14 cellular contexts compared by ENCODE assay signal in the genomic region with DNA sequence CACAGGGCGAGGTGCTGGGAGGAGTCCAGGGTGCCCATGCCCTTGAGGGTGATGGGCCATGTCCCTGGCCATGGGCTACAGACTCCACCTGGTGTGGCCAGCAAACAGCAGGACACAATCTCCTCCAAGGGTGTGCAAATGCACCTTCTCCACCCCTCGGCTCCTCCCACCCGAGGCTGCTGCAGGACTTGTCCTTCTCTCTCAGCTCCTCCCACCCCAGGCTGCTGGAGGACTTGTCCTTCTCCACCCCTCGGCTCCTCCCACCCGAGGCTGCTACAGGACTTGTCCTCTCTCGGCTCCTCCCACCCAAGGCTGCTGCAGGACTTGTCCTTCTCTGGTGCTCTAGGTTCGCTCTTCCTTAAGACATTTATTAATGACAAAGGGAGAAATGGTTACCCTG. TPM values are rescaled to one million over a fixed set of nuclear protein-coding genes. Genes with fewer than 3 reads are reported as not detected.
DNase-seq lines count a peak whose midpoint lies in the region; ATAC-seq, FAIRE-seq and TF ChIP-seq lines count a peak whose summit lies in the region.
"Had no signal": no experiment of that assay in that cellular context is flagged by ENCODE, and none has a peak within 500 bp of the region (broad histone marks: within the 10 kb centered on the region; RNA-seq: fewer than 3 reads in every experiment).

No MANE protein-coding gene starts in this region.

- H2BK5ac ChIP-seq in mesenchymal stem cell (ENCODE audit: low read depth, low read length, poor library complexity, severe bottlenecking) = no peak overlapping the region

- H3K27me3 ChIP-seq in mesenchymal stem cell (ENCODE audit: control insufficient read depth in 1 of 2, insufficient read depth in 1 of 2, low read length in 2 of 2) = peaks cover 0 to 13% of the 10 kb centered on the region in 2 experiments
- H3K27me3 ChIP-seq: BLaER1 had no signal

- H3K23ac ChIP-seq in mesenchymal stem cell (ENCODE audit: low read length in 2 of 2) = no peak overlapping the region

- no peak overlapping the region for H3K18ac ChIP-seq in mesenchymal stem cell (ENCODE audit: low read depth in 1 of 2, low read length in 2 of 2)

- H3K9ac ChIP-seq in mesenchymal stem cell (ENCODE audit: low read length) = no peak overlapping the region
- H3K9ac ChIP-seq: BLaER1, SK-N-SH had no signal

- no peaks in the 10 kb centered on the region for H3K36me3 ChIP-seq in mesenchymal stem cell (ENCODE audit: control insufficient read depth in 1 of 2, insufficient read depth in 2 of 2, low read depth in 1 of 2, low read length in 2 of 2)
- H3K36me3 ChIP-seq: BLaER1 had no signal

- no peak overlapping the region for H2BK12ac ChIP-seq in mesenchymal stem cell (ENCODE audit: low read length in 2 of 2)

- H2AFZ ChIP-seq in mesenchymal stem cell (ENCODE audit: low read depth, low read length) = no peak overlapping the region

- no peak overlapping the region for H3K14ac ChIP-seq in mesenchymal stem cell (ENCODE audit: low read length in 2 of 2)

- no peaks in the 10 kb centered on the region for H3K79me1 ChIP-seq in mesenchymal stem cell (replicated peaks; ENCODE audit: low read length, poor library complexity, severe bottlenecking)

- no peak overlapping the region for H3K4ac ChIP-seq in mesenchymal stem cell (ENCODE audit: low read depth in 1 of 2, low read length in 2 of 2)

- H3K27ac ChIP-seq in A549 = no peak overlapping the region
- no peak overlapping the region for H3K27ac ChIP-seq in RWPE1
- no peak overlapping the region for H3K27ac ChIP-seq in mesenchymal stem cell (ENCODE audit: low read length, poor library complexity, severe bottlenecking)
- H3K27ac ChIP-seq: BLaER1 had no signal

- ATAC-seq in A549 (peak; percentile 16 to 85; a peak in 3 of 6 replicates), HG03196 (IDR thresholded peaks at IDR 0.05; ENCODE audit: unreplicated experiment) (no peak)

- no peak overlapping the region for H3K4me3 ChIP-seq in A549
- no peak overlapping the region for H3K4me3 ChIP-seq in mesenchymal stem cell (ENCODE audit: insufficient read depth in 1 of 2, low read depth in 1 of 2, low read length in 2 of 2)
- H3K4me3 ChIP-seq: BLaER1 had no signal

- DNase-seq in A549 (ENCODE audit: low read depth in 1 of 2, low spot score in 1 of 2) (peak in 1 of 2 experiments; percentile 38), H54 (ENCODE audit: insufficient read length, low spot score) (peak; percentile 26), RWPE1 (ENCODE audit: low spot score) (peak; percentile 21), islet precursor cell (peak; percentile 86), AG08396 (ENCODE audit: low spot score) (no peak), GM20000 (ENCODE audit: low spot score) (no peak), mesenchymal stem cell (no peak)
- DNase-seq: activated CD4-positive, alpha-beta T cell treated with anti-CD3 and anti-CD28 coated beads for 4 hours; IMR-90; right cardiac atrium; SK-N-SH; trophoblast cell had no signal

- H4K91ac ChIP-seq in mesenchymal stem cell (ENCODE audit: low read length) = no peak overlapping the region

- FAIRE-seq in A549 (lab: Jason Lieb, UNC) = no peak
- no peak for FAIRE-seq in H54 (lab: Jason Lieb, UNC)

- no peaks in the 10 kb centered on the region for H3K4me1 ChIP-seq in A549
- H3K4me1 ChIP-seq in mesenchymal stem cell (ENCODE audit: control insufficient read depth, insufficient read depth, low read depth, low read length) = no peaks in the 10 kb centered on the region

- TF ChIP-seq CTCF in A549 (IDR thresholded peaks at IDR 0.05) (no peak), RWPE1 (conservative IDR thresholded peaks at IDR 0.05; ENCODE audit: low read depth) (no peak), GM20000 (IDR thresholded peaks at IDR 0.05; ENCODE audit: extremely low read depth, missing control alignments) (no peak)

- CTCF ChIA-PET in A549 (lab: Yijun Ruan, JAX) (no interaction called here), RWPE1 (lab: Yijun Ruan, JAX) (no interaction called here)

- H2AK5ac ChIP-seq in mesenchymal stem cell (ENCODE audit: low read length, severe bottlenecking) = no peak overlapping the region

- POLR2A ChIA-PET in A549 (lab: Yijun Ruan, JAX) = no interaction called here
- POLR2A ChIA-PET in RWPE1 (lab: Yijun Ruan, JAX; ENCODE audit: low non-redundant PET) = no interaction called here

- TF ChIP-seq EP300 in A549 (IDR thresholded peaks at IDR 0.05) = no peak

- no peak for TF ChIP-seq RAD21 in A549 (conservative IDR thresholded peaks at IDR 0.05 in 1 of 2, IDR thresholded peaks at IDR 0.05 in 1 of 2)

- H4K8ac ChIP-seq in mesenchymal stem cell (ENCODE audit: low read length) = no peak overlapping the region

- H3K9me3 ChIP-seq in A549 (no peaks in the 10 kb centered on the region), mesenchymal stem cell (ENCODE audit: control insufficient read depth, low read length) (peaks cover 16% of the 10 kb centered on the region)
- H3K9me3 ChIP-seq: SK-N-SH had no signal

- 12% methylated on average over 7 of the region's 7 CpGs for WGBS in A549 (ENCODE audit: missing lambda C conversion rate)
- WGBS in mesenchymal stem cell = 66% methylated on average over 6 of the region's 7 CpGs

- TF ChIP-seq POLR2A in A549 (IDR thresholded peaks at IDR 0.05; ENCODE audit: low read length) = no peak
- no peak for TF ChIP-seq POLR2A in H54 (IDR thresholded peaks at IDR 0.05; ENCODE audit: low read depth, low read length)

- H3K4me2 ChIP-seq in A549 = peak overlapping the region; percentile 10; the same call in 1 of the 3 replicates
- no peak overlapping the region for H3K4me2 ChIP-seq in mesenchymal stem cell (ENCODE audit: low read length, poor library complexity, severe bottlenecking)
- H3K4me2 ChIP-seq: BLaER1, SK-N-SH had no signal

- no peak overlapping the region for H2BK15ac ChIP-seq in mesenchymal stem cell (ENCODE audit: low read depth, poor library complexity, severe bottlenecking)

- H2BK120ac ChIP-seq in mesenchymal stem cell (ENCODE audit: low read depth, low read length) = no peak overlapping the region

TF ChIP-seq in A549, 52 proteins besides CTCF, POLR2A, EP300 and RAD21:
- no peak for TF ChIP-seq KDM5A (IDR thresholded peaks at IDR 0.05)
- no peak for TF ChIP-seq HDAC2 (IDR thresholded peaks at IDR 0.05)
- TF ChIP-seq TFCP2L1 (CRISPR knock-in tag; IDR thresholded peaks at IDR 0.05) = no peak
- TF ChIP-seq CBX8 (IDR thresholded peaks at IDR 0.05) = no peak
- no peak for TF ChIP-seq SREBF2 (IDR thresholded peaks at IDR 0.05)
- TF ChIP-seq MAFK (IDR thresholded peaks at IDR 0.05; ENCODE audit: partially characterized antibody) = no peak
- TF ChIP-seq CHD2 (IDR thresholded peaks at IDR 0.05; ENCODE audit: low read length, partially characterized antibody) = no peak
- no peak for TF ChIP-seq RARB (CRISPR knock-in tag; IDR thresholded peaks at IDR 0.05)
- TF ChIP-seq FOXS1 (CRISPR knock-in tag; IDR thresholded peaks at IDR 0.05) = no peak
- TF ChIP-seq, protein P1, sequence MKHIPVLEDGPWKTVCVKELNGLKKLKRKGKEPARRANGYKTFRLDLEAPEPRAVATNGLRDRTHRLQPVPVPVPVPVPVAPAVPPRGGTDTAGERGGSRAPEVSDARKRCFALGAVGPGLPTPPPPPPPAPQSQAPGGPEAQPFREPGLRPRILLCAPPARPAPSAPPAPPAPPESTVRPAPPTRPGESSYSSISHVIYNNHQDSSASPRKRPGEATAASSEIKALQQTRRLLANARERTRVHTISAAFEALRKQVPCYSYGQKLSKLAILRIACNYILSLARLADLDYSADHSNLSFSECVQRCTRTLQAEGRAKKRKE (CRISPR knock-in tag; IDR thresholded peaks at IDR 0.05; ENCODE audit: low read depth) = no peak
- TF ChIP-seq ZFP36 (IDR thresholded peaks at IDR 0.05; ENCODE audit: borderline replicate concordance, partially characterized antibody) = no peak
- TF ChIP-seq, protein P2, sequence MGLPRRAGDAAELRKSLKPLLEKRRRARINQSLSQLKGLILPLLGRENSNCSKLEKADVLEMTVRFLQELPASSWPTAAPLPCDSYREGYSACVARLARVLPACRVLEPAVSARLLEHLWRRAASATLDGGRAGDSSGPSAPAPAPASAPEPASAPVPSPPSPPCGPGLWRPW (IDR thresholded peaks at IDR 0.05) = no peak

RNA-seq across cellular contexts. Expression of gene SNTG2, which starts 57.3 kb away (rescaled TPM):
- polyA plus RNA-seq in A549 (2011; rRNA removed) (not detected in 2 replicates), A549 (2017; fragmentation: RNase III; extraction: RNeasy Plus Mini Kit Qiagen cat#74134 plus additional on column Dnase treatment) (not detected in 3 replicates)
- polyA plus RNA-seq in A549 (2012; cell fraction: cytosol; rRNA removed) = not detected in 2 replicates
- polyA plus RNA-seq in A549 (2012; cell fraction: nucleus; rRNA removed) = not detected in 2 replicates
- polyA minus RNA-seq in A549 (2011; rRNA and poly(A)+ RNA removed) = not detected in 2 replicates
- polyA plus RNA-seq in mesenchymal stem cell (2013, experiment 1 of 2) = 0.15 TPM
- 0.08 TPM for polyA plus RNA-seq in mesenchymal stem cell (2013, experiment 2 of 2)
- polyA plus RNA-seq: SK-N-SH had no signal

Comparison
In these comparisons a context has a peak if more than half of its experiments do, and no peak if none do; other contexts are left out.
1. DNase-seq: peak in H54 (single experiment), RWPE1 (single experiment) and islet precursor cell (single experiment); none in AG08396 (single experiment), GM20000 (single experiment) and mesenchymal stem cell (single experiment).